27 cellular contexts compared by ENCODE assay signal in the genomic region with DNA sequence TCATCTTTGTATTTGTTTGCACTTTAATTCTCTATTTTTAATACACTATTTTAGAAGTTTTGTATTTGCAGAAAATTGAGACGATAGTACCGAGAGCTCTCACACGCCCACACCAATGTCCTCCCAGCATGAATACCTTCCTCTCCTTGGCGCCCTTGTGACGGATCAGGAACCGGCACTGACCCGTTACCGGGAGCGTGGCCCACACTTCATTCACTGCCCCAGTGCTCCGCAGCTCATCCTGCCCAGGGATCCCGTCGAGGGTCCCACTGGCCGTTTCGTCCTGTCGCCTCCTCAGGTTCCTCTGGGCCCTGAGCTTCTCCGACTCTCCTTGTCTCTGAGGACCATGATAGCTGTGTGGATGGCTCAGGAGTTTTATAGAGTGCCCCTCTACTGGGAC.
DNase-seq lines count a peak whose midpoint lies in the region; ATAC-seq and TF ChIP-seq lines count a peak whose summit lies in the region.
"Had no signal": no experiment of that assay in that cellular context is flagged by ENCODE, and none has a peak within 500 bp of the region (broad histone marks: within the 10 kb centered on the region; RNA-seq: fewer than 3 reads in every experiment).

No MANE protein-coding gene starts in this region.

- peaks cover 29% of the 10 kb centered on the region for H3K4me1 Mint-ChIP-seq in activated naive CD8-positive, alpha-beta T cell (ENCODE audit: low read depth)
- H3K4me1 Mint-ChIP-seq in activated naive CD8-positive, alpha-beta T cell treated with anti-CD3 and anti-CD28 coated beads, Interleukin-2, amount 50 U/mL, for 24 hours: peaks cover 27% of the 10 kb centered on the region
- H3K4me1 Mint-ChIP-seq in central memory CD8-positive, alpha-beta T cell: peaks cover 32% of the 10 kb centered on the region
- peaks cover 0 to 18% of the 10 kb centered on the region in 2 donors for H3K4me1 Mint-ChIP-seq in stimulated activated naive B cell treated with anti-CD40 and anti-IgM and Interleukin-4, amounts not matched to agents 10 μg/mL and 1 μg/mL and 100 μg/mL, for 72 hours

- H3K4me1 ChIP-seq in OCI-LY1 (ENCODE audit: insufficient read depth, low read length, severe bottlenecking): peaks cover 51% of the 10 kb centered on the region
- H3K4me1 ChIP-seq: ascending aorta, colonic mucosa, lower lobe of right lung, upper lobe of right lung had no signal

- H3K4me2 ChIP-seq in OCI-LY1 (ENCODE audit: low read length): no peak overlapping the region
- H3K4me2 ChIP-seq: hepatocyte had no signal

- 0 out of 2 replicates have a peak, but pooled peaks cover 5% of the 10 kb centered on the region for H3F3A ChIP-seq in OCI-LY1 (ENCODE audit: insufficient read depth, low read length)

- peak overlapping the region; percentile 18 for H3K27ac Mint-ChIP-seq in activated naive CD8-positive, alpha-beta T cell
- H3K27ac Mint-ChIP-seq in activated naive CD8-positive, alpha-beta T cell treated with anti-CD3 and anti-CD28 coated beads, Interleukin-2, amount 50 U/mL, for 24 hours: no peak overlapping the region
- peak overlapping the region; percentile 92 for H3K27ac Mint-ChIP-seq in central memory CD8-positive, alpha-beta T cell (ENCODE audit: low read depth)
- peak overlapping the region; percentile 65 for H3K27ac Mint-ChIP-seq in stimulated activated naive B cell treated with anti-CD40 and anti-IgM and Interleukin-4, amounts not matched to agents 10 μg/mL and 1 μg/mL and 100 μg/mL, for 72 hours

- H4K20me1 ChIP-seq in OCI-LY1 (ENCODE audit: insufficient read depth, low read length): no peaks in the 10 kb centered on the region

- peaks cover 83% of the 10 kb centered on the region for H3K36me3 ChIP-seq in OCI-LY1 (ENCODE audit: insufficient read depth, low read length)
- H3K36me3 ChIP-seq: colonic mucosa had no signal

- H3K9me3 ChIP-seq in OCI-LY1 (ENCODE audit: low read length): no peaks in the 10 kb centered on the region
- H3K9me3 ChIP-seq: ascending aorta, colonic mucosa, lower lobe of right lung, upper lobe of right lung had no signal

- H3K4me3 Mint-ChIP-seq in activated naive CD8-positive, alpha-beta T cell: peak overlapping the region; percentile 5
- H3K4me3 Mint-ChIP-seq in activated naive CD8-positive, alpha-beta T cell treated with anti-CD3 and anti-CD28 coated beads, Interleukin-2, amount 50 U/mL, for 24 hours: no peak overlapping the region
- no peak overlapping the region for H3K4me3 Mint-ChIP-seq in central memory CD8-positive, alpha-beta T cell
- no peak overlapping the region for H3K4me3 Mint-ChIP-seq in stimulated activated naive B cell treated with anti-CD40 and anti-IgM and Interleukin-4, amounts not matched to agents 10 μg/mL and 1 μg/mL and 100 μg/mL, for 72 hours

- no peak overlapping the region for H2AFZ ChIP-seq in OCI-LY1 (ENCODE audit: low read length)
- H2AFZ ChIP-seq: hepatocyte had no signal

- H3K9ac ChIP-seq in OCI-LY1 (ENCODE audit: low read length): no peak overlapping the region

- no peaks in the 10 kb centered on the region for H3K79me2 ChIP-seq in OCI-LY1 (ENCODE audit: insufficient read depth, low read length)
- H3K79me2 ChIP-seq: hepatocyte had no signal

- ATAC-seq in activated naive CD8-positive, alpha-beta T cell treated with anti-CD3 and anti-CD28 coated beads, Interleukin-2, amount 50 U/mL, for 24 hours: no peak
- ATAC-seq in central memory CD8-positive, alpha-beta T cell (replicated peaks; ENCODE audit: extremely low read depth, poor library complexity, severe bottlenecking): no peak
- ATAC-seq in stimulated activated naive B cell treated with anti-CD40 and anti-IgM and Interleukin-4, amounts not matched to agents 10 μg/mL and 1 μg/mL and 100 μg/mL, for 72 hours (replicated peaks): no peak
- no peak for ATAC-seq in HG02938 (IDR thresholded peaks at IDR 0.05; ENCODE audit: unreplicated experiment)
- ATAC-seq: activated CD4-positive, CD25-positive, alpha-beta regulatory T cell treated with anti-CD3 and anti-CD28 coated beads, Interleukin-2, amount 50 U/mL, for 24 hours; lower lobe of right lung; upper lobe of right lung had no signal

- DNase-seq in activated naive CD8-positive, alpha-beta T cell treated with anti-CD3 and anti-CD28 coated beads, Interleukin-2, amount 50 U/mL, for 24 hours: no peak
- no peak for DNase-seq in central memory CD8-positive, alpha-beta T cell (ENCODE audit: low spot score in 2 of 2)
- DNase-seq in stimulated activated naive B cell treated with anti-CD40 and anti-IgM and Interleukin-4, amounts not matched to agents 10 μg/mL and 1 μg/mL and 100 μg/mL, for 72 hours: no peak
- no peak for DNase-seq in RKO (ENCODE audit: low spot score)
- DNase-seq: activated T-cell treated with anti-CD3 and anti-CD28 coated beads, Interleukin-2, amount 50 U/mL, for 1 hour; C1 segment of cervical spinal cord; colonic mucosa; DND-41; effector CD4-positive, alpha-beta T cell; lower lobe of right lung; midbrain; naive B cell; NCI-H1694; NCI-H446 treated with DMSO at 0.1 percent for 48 hours; NCI-H774; stimulated activated CD4-positive, alpha-beta T cell treated with anti-CD3 and anti-CD28 coated beads, Interleukin-15, amount 100 ng/mL, for 24 hours; stimulated activated naive CD4-positive, alpha-beta T cell; upper lobe of right lung had no signal

- H3K36me3 Mint-ChIP-seq in activated naive CD8-positive, alpha-beta T cell: peaks cover 7% of the 10 kb centered on the region
- H3K36me3 Mint-ChIP-seq in activated naive CD8-positive, alpha-beta T cell treated with anti-CD3 and anti-CD28 coated beads, Interleukin-2, amount 50 U/mL, for 24 hours (ENCODE audit: low read depth): peaks cover 38% of the 10 kb centered on the region
- peaks cover 31% of the 10 kb centered on the region for H3K36me3 Mint-ChIP-seq in central memory CD8-positive, alpha-beta T cell (ENCODE audit: insufficient read depth)
- H3K36me3 Mint-ChIP-seq in stimulated activated naive B cell treated with anti-CD40 and anti-IgM and Interleukin-4, amounts not matched to agents 10 μg/mL and 1 μg/mL and 100 μg/mL, for 72 hours: peaks cover 39 to 69% of the 10 kb centered on the region in 2 donors

- no peaks in the 10 kb centered on the region for H3K9me2 ChIP-seq in OCI-LY1 (ENCODE audit: low read depth, low read length)

- H3K27me3 ChIP-seq in OCI-LY1 (ENCODE audit: insufficient read depth, low read length): no peaks in the 10 kb centered on the region
- H3K27me3 ChIP-seq: ascending aorta, cardiac muscle cell, colonic mucosa, hepatocyte, upper lobe of right lung had no signal

- H3K4me3 ChIP-seq in OCI-LY1 (ENCODE audit: low read depth, low read length, poor library complexity, severe bottlenecking): no peak overlapping the region
- H3K4me3 ChIP-seq: ascending aorta, cardiac muscle cell, colonic mucosa, hepatocyte, lower lobe of right lung, SK-N-MC, upper lobe of right lung had no signal

- no peaks in the 10 kb centered on the region for H3K27me3 Mint-ChIP-seq in activated naive CD8-positive, alpha-beta T cell
- no peaks in the 10 kb centered on the region for H3K27me3 Mint-ChIP-seq in activated naive CD8-positive, alpha-beta T cell treated with anti-CD3 and anti-CD28 coated beads, Interleukin-2, amount 50 U/mL, for 24 hours
- H3K27me3 Mint-ChIP-seq in central memory CD8-positive, alpha-beta T cell: no peaks in the 10 kb centered on the region
- H3K27me3 Mint-ChIP-seq in stimulated activated naive B cell treated with anti-CD40 and anti-IgM and Interleukin-4, amounts not matched to agents 10 μg/mL and 1 μg/mL and 100 μg/mL, for 72 hours: no peaks in the 10 kb centered on the region
- H3K27me3 Mint-ChIP-seq: naive B cell had no signal

- TF ChIP-seq CTCF in OCI-LY1 (IDR thresholded peaks at IDR 0.05; ENCODE audit: low read length): no peak

- H3K27ac ChIP-seq in OCI-LY1 (ENCODE audit: low read depth, low read length, poor library complexity, severe bottlenecking): peak overlapping the region; percentile 99
- H3K27ac ChIP-seq: ascending aorta, cardiac muscle cell, colonic mucosa, epithelial cell of prostate, hepatocyte, lower lobe of right lung, SK-N-MC, upper lobe of right lung had no signal

- H3K9me3 Mint-ChIP-seq in activated naive CD8-positive, alpha-beta T cell (ENCODE audit: low read depth): no peaks in the 10 kb centered on the region
- H3K9me3 Mint-ChIP-seq in activated naive CD8-positive, alpha-beta T cell treated with anti-CD3 and anti-CD28 coated beads, Interleukin-2, amount 50 U/mL, for 24 hours: no peaks in the 10 kb centered on the region
- no peaks in the 10 kb centered on the region for H3K9me3 Mint-ChIP-seq in central memory CD8-positive, alpha-beta T cell
- H3K9me3 Mint-ChIP-seq in stimulated activated naive B cell treated with anti-CD40 and anti-IgM and Interleukin-4, amounts not matched to agents 10 μg/mL and 1 μg/mL and 100 μg/mL, for 72 hours: no peaks in the 10 kb centered on the region
- H3K9me3 Mint-ChIP-seq: naive B cell had no signal
